Comparison of ENCODE assay signal across 10 cellular contexts in the genomic region with DNA sequence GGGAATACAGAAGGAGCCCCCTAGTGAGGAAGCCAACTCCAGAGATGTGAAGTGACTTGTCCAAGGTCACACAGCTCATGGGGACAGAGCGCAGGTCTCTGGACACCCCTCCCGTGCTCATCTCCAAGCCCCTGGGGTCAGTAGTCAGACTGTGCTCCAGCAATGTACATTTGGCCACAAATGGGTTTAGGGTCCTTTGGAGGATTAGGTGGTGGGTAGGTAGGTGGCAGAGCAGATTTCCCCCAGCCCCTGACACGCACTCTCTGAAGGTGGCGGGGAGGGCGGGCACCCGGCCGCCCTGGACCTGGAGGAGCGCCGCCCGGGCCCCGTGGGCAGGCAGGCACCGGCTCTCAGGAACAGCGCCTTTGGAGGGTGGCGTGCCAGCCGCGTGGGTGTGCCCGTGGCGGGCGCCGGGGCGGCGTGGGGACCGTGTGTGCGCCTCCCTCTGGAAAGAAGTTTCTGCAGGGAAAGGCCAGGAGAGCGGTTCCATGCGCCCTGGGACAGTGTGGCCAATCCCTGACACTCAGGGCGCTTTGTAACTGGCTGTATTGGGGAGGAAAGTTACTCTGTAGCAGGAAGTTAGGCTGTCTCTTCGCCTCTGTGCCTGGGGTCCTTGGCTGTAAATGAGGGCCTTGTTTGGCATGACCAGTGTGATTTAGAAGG. TPM values are rescaled to one million over a fixed set of nuclear protein-coding genes. Genes with fewer than 3 reads are reported as not detected.
DNase-seq lines count a peak whose midpoint lies in the region; ATAC-seq, FAIRE-seq and TF ChIP-seq lines count a peak whose summit lies in the region.
"Had no signal": no experiment of that assay in that cellular context is flagged by ENCODE, and none has a peak within 500 bp of the region (broad histone marks: within the 10 kb centered on the region; RNA-seq: fewer than 3 reads in every experiment).

No MANE protein-coding gene starts in this region.

- H3K4me3 ChIP-seq in muscle layer of colon (ENCODE audit: low read depth in 1 of 2, low read length in 2 of 2): peak overlapping the region; percentile 47 to 50

- peaks cover 59% of the 10 kb centered on the region for H3K27me3 Mint-ChIP-seq in activated CD8-positive, alpha-beta T cell treated with anti-CD3 and anti-CD28 coated beads for 36 hours
- peaks cover 70% of the 10 kb centered on the region for H3K27me3 Mint-ChIP-seq in activated CD8-positive, alpha-beta T cell treated with anti-CD3 and anti-CD28 coated beads, Interleukin-2, amount 10 ng/mL, durations not matched to agents 7 days and 5 days (ENCODE audit: low read depth)
- H3K27me3 Mint-ChIP-seq in type B pancreatic cell: peaks cover 73% of the 10 kb centered on the region

- DNase-seq in activated CD8-positive, alpha-beta T cell treated with anti-CD3 and anti-CD28 coated beads for 36 hours: no peak
- DNase-seq in activated CD8-positive, alpha-beta T cell treated with anti-CD3 and anti-CD28 coated beads, Interleukin-2, amount 10 ng/mL, durations not matched to agents 7 days and 5 days: no peak
- peak; percentile 70 for DNase-seq in epidermal melanocyte (ENCODE audit: insufficient read length, low spot score)
- no peak for DNase-seq in type B pancreatic cell (ENCODE audit: extremely low spot score, unreplicated experiment)
- no peak for DNase-seq in RCC 7860 (ENCODE audit: low spot score)

- peak overlapping the region; percentile 33 for H3K4me3 Mint-ChIP-seq in activated CD8-positive, alpha-beta T cell treated with anti-CD3 and anti-CD28 coated beads for 36 hours
- H3K4me3 Mint-ChIP-seq in activated CD8-positive, alpha-beta T cell treated with anti-CD3 and anti-CD28 coated beads, Interleukin-2, amount 10 ng/mL, durations not matched to agents 7 days and 5 days: no peak overlapping the region
- H3K4me3 Mint-ChIP-seq in type B pancreatic cell: peak overlapping the region; percentile 81

- H3K36me3 ChIP-seq in muscle layer of colon (ENCODE audit: insufficient read depth, low read length): no peaks in the 10 kb centered on the region

- H3K4me1 ChIP-seq in muscle layer of colon (ENCODE audit: insufficient read depth, low read length): peaks cover 5% of the 10 kb centered on the region

- TF ChIP-seq CTCF in activated CD8-positive, alpha-beta T cell treated with anti-CD3 and anti-CD28 coated beads for 36 hours (IDR thresholded peaks at IDR 0.05): no peak
- peak; percentile 57 for TF ChIP-seq CTCF in type B pancreatic cell (conservative IDR thresholded peaks at IDR 0.05)

- CTCF ChIA-PET in activated CD8-positive, alpha-beta T cell treated with anti-CD3 and anti-CD28 coated beads for 36 hours (lab: Charles Lee): no interaction called here
- CTCF ChIA-PET in activated CD8-positive, alpha-beta T cell treated with anti-CD3 and anti-CD28 coated beads, Interleukin-2, amount 10 ng/mL, durations not matched to agents 7 days and 5 days (lab: Charles Lee): no interaction called here

- no peak for ATAC-seq in activated CD8-positive, alpha-beta T cell treated with anti-CD3 and anti-CD28 coated beads for 36 hours
- no peak for ATAC-seq in activated CD8-positive, alpha-beta T cell treated with anti-CD3 and anti-CD28 coated beads, Interleukin-2, amount 10 ng/mL, durations not matched to agents 7 days and 5 days
- ATAC-seq in HG03378 (IDR thresholded peaks at IDR 0.05; ENCODE audit: unreplicated experiment): no peak
- ATAC-seq in HG03432 (IDR thresholded peaks at IDR 0.05; ENCODE audit: unreplicated experiment): no peak

- H3K27me3 ChIP-seq in muscle layer of colon (ENCODE audit: control insufficient read depth in 1 of 2, insufficient read depth in 2 of 2, low read length in 2 of 2): peaks cover 14 to 23% of the 10 kb centered on the region in 2 donors

- no peak overlapping the region for H3K27ac ChIP-seq in muscle layer of colon (ENCODE audit: low read depth, low read length)
- H3K27ac ChIP-seq: RWPE1 had no signal

- POLR2A ChIA-PET in activated CD8-positive, alpha-beta T cell treated with anti-CD3 and anti-CD28 coated beads for 36 hours (lab: Charles Lee): no interaction called here
- POLR2A ChIA-PET in activated CD8-positive, alpha-beta T cell treated with anti-CD3 and anti-CD28 coated beads, Interleukin-2, amount 10 ng/mL, durations not matched to agents 7 days and 5 days (lab: Charles Lee): no interaction called here

- no peak overlapping the region for H3K9ac ChIP-seq in muscle layer of colon (ENCODE audit: low read length)

- H3K27ac Mint-ChIP-seq in activated CD8-positive, alpha-beta T cell treated with anti-CD3 and anti-CD28 coated beads for 36 hours: no peak overlapping the region
- H3K27ac Mint-ChIP-seq in activated CD8-positive, alpha-beta T cell treated with anti-CD3 and anti-CD28 coated beads, Interleukin-2, amount 10 ng/mL, durations not matched to agents 7 days and 5 days: no peak overlapping the region
- H3K27ac Mint-ChIP-seq in type B pancreatic cell: no peak overlapping the region

- H3K9me3 Mint-ChIP-seq in activated CD8-positive, alpha-beta T cell treated with anti-CD3 and anti-CD28 coated beads for 36 hours: no peaks in the 10 kb centered on the region
- H3K9me3 Mint-ChIP-seq in activated CD8-positive, alpha-beta T cell treated with anti-CD3 and anti-CD28 coated beads, Interleukin-2, amount 10 ng/mL, durations not matched to agents 7 days and 5 days (ENCODE audit: insufficient read depth): no peaks in the 10 kb centered on the region
- H3K9me3 Mint-ChIP-seq in type B pancreatic cell: no peaks in the 10 kb centered on the region

- H3K9me3 ChIP-seq in muscle layer of colon (ENCODE audit: low read length): no peaks in the 10 kb centered on the region

- peaks cover 9% of the 10 kb centered on the region for H3K4me1 Mint-ChIP-seq in activated CD8-positive, alpha-beta T cell treated with anti-CD3 and anti-CD28 coated beads for 36 hours (ENCODE audit: low read depth)
- H3K4me1 Mint-ChIP-seq in activated CD8-positive, alpha-beta T cell treated with anti-CD3 and anti-CD28 coated beads, Interleukin-2, amount 10 ng/mL, durations not matched to agents 7 days and 5 days (ENCODE audit: low read depth): peaks cover 7% of the 10 kb centered on the region
- H3K4me1 Mint-ChIP-seq in type B pancreatic cell (ENCODE audit: unreplicated experiment): peaks cover 3% of the 10 kb centered on the region

- intact Hi-C loops in activated CD8-positive, alpha-beta T cell treated with anti-CD3 and anti-CD28 coated beads for 36 hours (cut with micrococcal nuclease): no loop called here

- no peak for FAIRE-seq in RCC 7860 (lab: Jason Lieb, UNC)
- FAIRE-seq: bronchial epithelial cell had no signal

- H3K36me3 Mint-ChIP-seq in activated CD8-positive, alpha-beta T cell treated with anti-CD3 and anti-CD28 coated beads for 36 hours (ENCODE audit: low read depth): no peaks in the 10 kb centered on the region
- no peaks in the 10 kb centered on the region for H3K36me3 Mint-ChIP-seq in activated CD8-positive, alpha-beta T cell treated with anti-CD3 and anti-CD28 coated beads, Interleukin-2, amount 10 ng/mL, durations not matched to agents 7 days and 5 days (ENCODE audit: low read depth)
- H3K36me3 Mint-ChIP-seq in type B pancreatic cell: no peaks in the 10 kb centered on the region

RNA-seq across cellular contexts. Expression of a gene that starts 1.0 kb away (rescaled TPM):
- total RNA-seq in activated CD8-positive, alpha-beta T cell treated with anti-CD3 and anti-CD28 coated beads for 36 hours: not detected
- total RNA-seq in activated CD8-positive, alpha-beta T cell treated with anti-CD3 and anti-CD28 coated beads, Interleukin-2, amount 10 ng/mL, durations not matched to agents 7 days and 5 days: not detected
- total RNA-seq in type B pancreatic cell (ENCODE audit: low replicate concordance): 1.7 TPM in 2 replicates
